ENCODE assay signal across 9 cellular contexts in the genomic region with DNA sequence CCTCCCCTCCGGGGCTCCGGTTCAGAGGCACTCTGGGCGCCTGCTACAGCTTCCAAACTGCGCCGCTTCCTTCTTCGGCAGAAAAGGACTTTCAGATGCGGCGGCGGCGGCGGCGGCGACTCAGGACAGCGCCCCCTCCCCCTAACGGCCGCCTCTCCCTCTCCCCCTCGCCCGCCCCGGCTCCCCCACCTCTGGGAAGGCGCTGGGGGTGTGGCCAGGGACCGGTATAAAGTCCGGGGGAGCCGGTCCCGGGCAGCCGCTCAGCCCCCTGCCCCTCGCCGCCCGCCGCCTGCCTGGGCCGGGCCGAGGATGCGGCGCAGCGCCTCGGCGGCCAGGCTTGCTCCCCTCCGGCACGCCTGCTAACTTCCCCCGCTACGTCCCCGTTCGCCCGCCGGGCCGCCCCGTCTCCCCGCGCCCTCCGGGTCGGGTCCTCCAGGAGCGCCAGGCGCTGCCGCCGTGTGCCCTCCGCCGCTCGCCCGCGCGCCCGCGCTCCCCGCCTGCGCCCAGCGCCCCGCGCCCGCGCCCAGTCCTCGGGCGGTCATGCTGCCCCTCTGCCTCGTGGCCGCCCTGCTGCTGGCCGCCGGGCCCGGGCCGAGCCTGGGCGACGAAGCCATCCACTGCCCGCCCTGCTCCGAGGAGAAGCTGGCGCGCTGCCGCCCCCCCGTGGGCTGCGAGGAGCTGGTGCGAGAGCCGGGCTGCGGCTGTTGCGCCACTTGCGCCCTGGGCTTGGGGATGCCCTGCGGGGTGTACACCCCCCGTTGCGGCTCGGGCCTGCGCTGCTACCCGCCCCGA. TPM values are rescaled to one million over a fixed set of nuclear protein-coding genes. Genes with fewer than 3 reads are reported as not detected.
DNase-seq lines count a peak whose midpoint lies in the region; ATAC-seq, FAIRE-seq and TF ChIP-seq lines count a peak whose summit lies in the region.
"Had no signal": no experiment of that assay in that cellular context is flagged by ENCODE, and none has a peak within 500 bp of the region (broad histone marks: within the 10 kb centered on the region; RNA-seq: fewer than 3 reads in every experiment).

Gene IGFBP4, plus strand, starts transcription at position 255 of the 792 bp plus-strand sequence. Its CDS starts 286 bp downstream, at position 541.

- no peak for FAIRE-seq in kidney (lab: Jason Lieb, UNC)
- FAIRE-seq: A204.1 had no signal

- no peak for ATAC-seq in GM19328 (IDR thresholded peaks at IDR 0.05; ENCODE audit: unreplicated experiment)

- peak within 1 kb of the TSS; percentile 95 to 99 for H3K9ac ChIP-seq in kidney (ENCODE audit: low read length in 2 of 2)

- no peaks in the 10 kb centered on the region for H3K9me3 ChIP-seq in kidney (ENCODE audit: control insufficient read depth in 1 of 2, low read length in 2 of 2)

- intact Hi-C loops in kidney (cut with DNase I) = loop anchor here (10.0 kb wide), 1 partner anchor 91 kb away; no protein-coding TSS in a partner anchor

- DNase-seq in DMS 273 (lab: John Stamatoyannopoulos, UW; ENCODE audit: unreplicated experiment) = peak; percentile 89
- no peak for DNase-seq in DMS 273 treated with DMSO at 0.1 percent for 48 hours (lab: John Stamatoyannopoulos, UW)
- DNase-seq in NCI-H2171 treated with DMSO at 0.1 percent for 48 hours (lab: John Stamatoyannopoulos, UW) = peak; percentile 55
- peak; percentile 54 for DNase-seq in activated CD4-positive, alpha-beta T cell treated with anti-CD3 and anti-CD28 coated beads for 1 hour
- peak; percentile 64 for DNase-seq in cerebellar cortex (ENCODE audit: low spot score)
- peak; percentile 96 for DNase-seq in kidney
- DNase-seq in stimulated activated CD4-positive, alpha-beta T cell treated with anti-CD3 and anti-CD28 coated beads, Interleukin-15, amount 100 ng/mL, for 48 hours (ENCODE audit: low read depth in 2 of 2) = peak; percentile 45 to 54

- TF ChIP-seq CTCF in kidney (IDR thresholded peaks at IDR 0.05; ENCODE audit: borderline replicate concordance, extremely low read depth, insufficient read depth) = peak; percentile 35

- peak within 1 kb of the TSS; percentile 91 to 96 for H3K27ac ChIP-seq in kidney (ENCODE audit: low read depth in 2 of 2, low read length in 2 of 2)

- peaks cover 3 to 6% of the 10 kb centered on the region in 2 donors for H3K36me3 ChIP-seq in kidney (ENCODE audit: control insufficient read depth in 1 of 2, insufficient read depth in 2 of 2, low read length in 2 of 2)

- H3K4me1 ChIP-seq in kidney (ENCODE audit: control insufficient read depth in 1 of 2, insufficient read depth in 1 of 2, low read depth in 1 of 2, low read length in 2 of 2) = peaks cover 19 to 20% of the 10 kb centered on the region in 2 donors

- peak within 1 kb of the TSS; percentile 66 to 95 for H3K4me3 ChIP-seq in kidney (ENCODE audit: low read length in 2 of 2)

RNA-seq across cellular contexts. Expression of gene IGFBP4, which starts in this region (rescaled TPM):
- 743 TPM for total RNA-seq in kidney
- polyA plus RNA-seq in kidney (ENCODE audit: insufficient read depth, low read depth, low replicate concordance) = 545 TPM
